ENCODE assay signal across 18 cellular contexts in the genomic region with DNA sequence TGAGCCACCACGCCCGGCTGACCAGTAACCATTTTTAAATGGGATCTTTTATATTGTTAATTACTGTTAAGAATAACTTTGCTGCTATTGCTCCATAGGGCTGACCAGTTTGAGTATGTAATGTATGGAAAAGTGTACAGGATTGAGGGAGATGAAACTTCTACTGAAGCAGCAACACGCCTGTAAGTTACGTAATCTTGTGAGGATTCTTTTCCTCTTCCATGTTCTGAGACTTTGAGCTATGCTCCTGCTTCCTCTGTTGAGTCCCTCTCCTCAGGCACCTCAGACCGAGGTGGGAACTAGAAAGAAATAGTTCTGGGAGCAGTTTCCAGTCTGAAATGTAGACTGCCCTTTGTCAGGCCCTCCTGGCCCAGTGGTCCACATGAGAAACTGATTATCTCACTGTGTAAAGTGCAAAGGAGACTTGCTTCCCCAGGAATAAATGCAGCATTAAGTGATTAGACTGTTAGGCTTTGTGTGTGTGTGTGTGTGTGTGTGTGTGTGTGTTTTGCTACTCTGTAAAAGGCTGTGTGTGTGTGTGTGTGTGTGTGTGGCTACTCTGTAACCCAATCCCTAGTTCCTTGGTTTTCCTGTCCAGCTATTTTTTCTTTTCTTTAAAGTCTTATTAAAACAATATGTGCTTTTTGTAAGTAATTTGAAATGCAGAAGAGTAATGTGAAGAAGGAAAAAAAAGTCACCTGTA. TPM values are rescaled to one million over a fixed set of nuclear protein-coding genes. Genes with fewer than 3 reads are reported as not detected.
DNase-seq lines count a peak whose midpoint lies in the region; ATAC-seq and TF ChIP-seq lines count a peak whose summit lies in the region.
"Had no signal": no experiment of that assay in that cellular context is flagged by ENCODE, and none has a peak within 500 bp of the region (broad histone marks: within the 10 kb centered on the region; RNA-seq: fewer than 3 reads in every experiment).

No MANE protein-coding gene starts in this region.

- H3K27ac Mint-ChIP-seq in chondrocyte (ENCODE audit: unreplicated experiment) (peak overlapping the region; percentile 85), nephron (peak overlapping the region; percentile 39 to 82 (median 73))
- H3K27ac Mint-ChIP-seq: activated CD8-positive, alpha-beta memory T cell treated with anti-CD3 and anti-CD28 coated beads, Interleukin-2, amount 10 ng/mL, durations not matched to agents 7 days and 5 days; activated naive CD4-positive, alpha-beta T cell treated with anti-CD3 and anti-CD28 coated beads, Interleukin-2, amount 10 ng/mL, durations not matched to agents 7 days and 5 days; naive B cell had no signal

- no peak for ATAC-seq in omental fat pad (ENCODE audit: low FRiP score)
- ATAC-seq: activated CD8-positive, alpha-beta memory T cell treated with anti-CD3 and anti-CD28 coated beads, Interleukin-2, amount 10 ng/mL, durations not matched to agents 7 days and 5 days; left lung had no signal

- H3K27me3 Mint-ChIP-seq in chondrocyte (ENCODE audit: low read depth): no peaks in the 10 kb centered on the region
- no peaks in the 10 kb centered on the region for H3K27me3 Mint-ChIP-seq in nephron (ENCODE audit: low read depth)
- H3K27me3 Mint-ChIP-seq: activated CD8-positive, alpha-beta memory T cell treated with anti-CD3 and anti-CD28 coated beads, Interleukin-2, amount 10 ng/mL, durations not matched to agents 7 days and 5 days; activated naive CD4-positive, alpha-beta T cell treated with anti-CD3 and anti-CD28 coated beads, Interleukin-2, amount 10 ng/mL, durations not matched to agents 7 days and 5 days; central memory CD8-positive, alpha-beta T cell; naive B cell had no signal

- no peaks in the 10 kb centered on the region for H3K9me3 Mint-ChIP-seq in chondrocyte (ENCODE audit: low read depth)
- H3K9me3 Mint-ChIP-seq in nephron: no peaks in the 10 kb centered on the region
- H3K9me3 Mint-ChIP-seq: activated naive CD4-positive, alpha-beta T cell treated with anti-CD3 and anti-CD28 coated beads, Interleukin-2, amount 10 ng/mL, durations not matched to agents 7 days and 5 days; central memory CD8-positive, alpha-beta T cell; naive B cell had no signal

- TF ChIP-seq CTCF in chondrocyte (IDR thresholded peaks at IDR 0.05) (no peak), nephron (IDR thresholded peaks at IDR 0.05; ENCODE audit: unreplicated experiment in 3 of 3) (no peak), omental fat pad (IDR thresholded peaks at IDR 0.05) (no peak)

- H3K36me3 Mint-ChIP-seq in chondrocyte (ENCODE audit: low read depth) (peaks cover 14% of the 10 kb centered on the region), nephron (ENCODE audit: low read depth) (peaks cover 57% of the 10 kb centered on the region)

- H3K4me1 Mint-ChIP-seq in chondrocyte (ENCODE audit: low read depth) (peaks cover 64% of the 10 kb centered on the region), nephron (peaks cover 39% of the 10 kb centered on the region)

- H3K4me3 Mint-ChIP-seq in chondrocyte (ENCODE audit: unreplicated experiment) (no peak overlapping the region), nephron (peak overlapping the region; percentile 21 to 74 (median 55))
- H3K4me3 Mint-ChIP-seq: activated CD8-positive, alpha-beta memory T cell treated with anti-CD3 and anti-CD28 coated beads, Interleukin-2, amount 10 ng/mL, durations not matched to agents 7 days and 5 days; activated naive CD4-positive, alpha-beta T cell treated with anti-CD3 and anti-CD28 coated beads, Interleukin-2, amount 10 ng/mL, durations not matched to agents 7 days and 5 days; central memory CD8-positive, alpha-beta T cell had no signal

- DNase-seq in COLO668 (lab: John Stamatoyannopoulos, UW; ENCODE audit: unreplicated experiment): peak; percentile 1
- peak; percentile 44 for DNase-seq in LHCN-M2 (ENCODE audit: low read depth)
- no peak for DNase-seq in chondrocyte (ENCODE audit: low spot score)
- no peak for DNase-seq in EL
- DNase-seq in omental fat pad (ENCODE audit: low spot score): no peak
- DNase-seq in NCI-H2107 (lab: John Stamatoyannopoulos, UW): no peak
- DNase-seq: activated CD8-positive, alpha-beta memory T cell treated with anti-CD3 and anti-CD28 coated beads, Interleukin-2, amount 10 ng/mL, durations not matched to agents 7 days and 5 days; activated naive CD4-positive, alpha-beta T cell treated with anti-CD3 and anti-CD28 coated beads, Interleukin-2, amount 10 ng/mL, durations not matched to agents 7 days and 5 days; CD8-positive, alpha-beta memory T cell; GDM1; left lung; naive B cell; NCI-H1092; NCI-H226; stimulated activated CD4-positive, alpha-beta T cell treated with anti-CD3 and anti-CD28 coated beads, Interleukin-1b, Interleukin-23, amount 100 ng/mL, for 48 hours; upper lobe of left lung had no signal

RNA-seq across cellular contexts. Expression of gene POLR2H, which starts 5.3 kb away (rescaled TPM):
- 106 and 116 TPM in 2 replicates for total RNA-seq in LHCN-M2 (2014; rRNA removed)
- polyA plus RNA-seq in LHCN-M2 (2012): 70.7 TPM
- total RNA-seq in chondrocyte: 49.8 to 71.0 TPM (median 50.4 TPM) in 3 replicates
- 100 to 1,000 TPM in 1 of 4 donors, 10 to 100 TPM in 3; 63.9 to 110 (median 89.3) TPM for total RNA-seq in omental fat pad

RNA-seq across cellular contexts. Expression of gene CLCN2, which starts 5.4 kb away (rescaled TPM):
- total RNA-seq in LHCN-M2 (2014; rRNA removed) (4.4 and 5.9 TPM in 2 replicates), chondrocyte (3.1 to 6.5 TPM (median 3.1 TPM) in 3 replicates), omental fat pad (1 to 10 TPM; 2.1 to 8.4 (median 3.8) TPM)
- 1.5 TPM for polyA plus RNA-seq in LHCN-M2 (2012)

RNA-seq across cellular contexts. Expression of gene THPO, which starts 11.2 kb away (rescaled TPM):
- total RNA-seq in LHCN-M2 (2014; rRNA removed) (not detected in 2 replicates), chondrocyte (not detected in 3 replicates), omental fat pad (1 to 10 TPM in 1 of 4 donors, under 1 TPM in 3; 0.36 to 1.3 (median 0.94) TPM)
- not detected for polyA plus RNA-seq in LHCN-M2 (2012)
- total RNA-seq: activated CD8-positive, alpha-beta memory T cell treated with anti-CD3 and anti-CD28 coated beads, Interleukin-2, amount 10 ng/mL, durations not matched to agents 7 days and 5 days; CD8-positive, alpha-beta memory T cell had no signal
- polyA plus RNA-seq: CD8-positive, alpha-beta memory T cell had no signal

RNA-seq across cellular contexts. Expression of gene CHRD, which starts 13.1 kb away (rescaled TPM):
- 0.11 and 1.7 TPM in 2 replicates for total RNA-seq in LHCN-M2 (2014; rRNA removed)
- 0.11 TPM for polyA plus RNA-seq in LHCN-M2 (2012)
- 1.4 to 4.7 TPM (median 1.5 TPM) in 3 replicates for total RNA-seq in chondrocyte
- 10 to 100 TPM in 1 of 4 donors, 1 to 10 TPM in 3; 5.8 to 12.2 (median 9.2) TPM for total RNA-seq in omental fat pad
- total RNA-seq: activated CD8-positive, alpha-beta memory T cell treated with anti-CD3 and anti-CD28 coated beads, Interleukin-2, amount 10 ng/mL, durations not matched to agents 7 days and 5 days had no signal
- polyA plus RNA-seq: CD8-positive, alpha-beta memory T cell had no signal

RNA-seq across cellular contexts. Expression of gene FAM131A, which starts 29.4 kb away (rescaled TPM):
- total RNA-seq in LHCN-M2 (2014; rRNA removed) (7.1 and 7.6 TPM in 2 replicates), chondrocyte (13.4 to 15.3 TPM (median 13.4 TPM) in 3 replicates), omental fat pad (10 to 100 TPM; 19.1 to 30.8 (median 25.9) TPM)
- 4.5 TPM for polyA plus RNA-seq in LHCN-M2 (2012)

Comparison
In these comparisons a context has a peak if more than half of its experiments do, and no peak if none do; other contexts are left out.
1. DNase-seq: peak in COLO668 (single experiment) and LHCN-M2 (single experiment); none in chondrocyte (single experiment), EL (single experiment), omental fat pad (single experiment) and NCI-H2107 (single experiment).